16 cellular contexts compared by ENCODE assay signal in genomic region chr6:33071579-33071978, GRCh38. TPM values are rescaled to one million over a fixed set of nuclear protein-coding genes. Genes with fewer than 3 reads are reported as not detected.
DNase-seq lines count a peak whose midpoint lies in the region; ATAC-seq and TF ChIP-seq lines count a peak whose summit lies in the region.
"Had no signal": no experiment of that assay in that cellular context is flagged by ENCODE, and none has a peak within 500 bp of the region (broad histone marks: within the 10 kb centered on the region; RNA-seq: fewer than 3 reads in every experiment).

No MANE protein-coding gene starts in this region.

- no peak for TF ChIP-seq CTCF in CD4-positive, alpha-beta T cell (IDR thresholded peaks at IDR 0.05)
- TF ChIP-seq CTCF in GM06990 (IDR thresholded peaks at IDR 0.05; ENCODE audit: insufficient read depth, low read length, poor library complexity, severe bottlenecking): no peak

- peaks cover 15% of the 10 kb centered on the region for H3K36me3 ChIP-seq in GM06990 (ENCODE audit: control insufficient read depth, insufficient read depth, low read length)
- H3K36me3 ChIP-seq: cardiac muscle cell, vagina had no signal

- peak overlapping the region; percentile 1 for H3K27ac Mint-ChIP-seq in CD4-positive, alpha-beta T cell
- H3K27ac Mint-ChIP-seq in activated T-helper 2 cell treated with anti-CD3 and anti-CD28 coated beads, Interferon-gamma antibody, Interleukin-2, Interleukin-4, amounts not matched to agents 10 μg/mL and 5 μg/mL and 100 μg/mL, durations not matched to agents 14 hours and 24 hours and 36 hours: no peak overlapping the region
- H3K27ac Mint-ChIP-seq in naive thymus-derived CD8-positive, alpha-beta T cell: peak overlapping the region in 4 of 10 donors; percentile 9 to 85 (median 40)
- H3K27ac Mint-ChIP-seq: activated naive CD4-positive, alpha-beta T cell treated with anti-CD3 and anti-CD28 coated beads, Interleukin-2, amount 50 U/mL, for 24 hours; H9 had no signal

- H3K27me3 Mint-ChIP-seq in CD4-positive, alpha-beta T cell: no peaks in the 10 kb centered on the region
- no peaks in the 10 kb centered on the region for H3K27me3 Mint-ChIP-seq in activated T-helper 2 cell treated with anti-CD3 and anti-CD28 coated beads, Interferon-gamma antibody, Interleukin-2, Interleukin-4, amounts not matched to agents 10 μg/mL and 5 μg/mL and 100 μg/mL, durations not matched to agents 14 hours and 24 hours and 36 hours (ENCODE audit: low read depth)
- peaks cover 0 to 13% (median 0%) of the 10 kb centered on the region in 5 donors for H3K27me3 Mint-ChIP-seq in naive thymus-derived CD8-positive, alpha-beta T cell
- H3K27me3 Mint-ChIP-seq: activated naive CD4-positive, alpha-beta T cell treated with anti-CD3 and anti-CD28 coated beads, Interleukin-2, amount 50 U/mL, for 24 hours had no signal

- intact Hi-C loops in CD4-positive, alpha-beta T cell (cut with DNase I, micrococcal nuclease): no loop called here
- intact Hi-C loops in activated T-helper 2 cell treated with anti-CD3 and anti-CD28 coated beads, Interferon-gamma antibody, Interleukin-2, Interleukin-4, amounts not matched to agents 10 μg/mL and 5 μg/mL and 100 μg/mL, durations not matched to agents 14 hours and 24 hours and 36 hours (cut with micrococcal nuclease): no loop called here

- H3K27ac ChIP-seq in CD4-positive, alpha-beta T cell (ENCODE audit: low read depth, low read length): no peak overlapping the region
- H3K27ac ChIP-seq: cardiac muscle cell, vagina had no signal

- H3K9me3 ChIP-seq in CD4-positive, alpha-beta T cell (ENCODE audit: control insufficient read depth, low read length): no peaks in the 10 kb centered on the region
- H3K9me3 ChIP-seq: mucosa of descending colon, vagina had no signal

- peak overlapping the region; percentile 78 for H3K4me3 ChIP-seq in GM06990 (replicated peaks; ENCODE audit: low read depth, low read length)
- H3K4me3 ChIP-seq: cardiac muscle cell, mucosa of descending colon had no signal

- no peak for DNase-seq in CD4-positive, alpha-beta T cell
- DNase-seq in GM06990 (ENCODE audit: extremely low read depth, insufficient read length): no peak
- no peak for DNase-seq in activated T-helper 2 cell treated with anti-CD3 and anti-CD28 coated beads, Interferon-gamma antibody, Interleukin-2, Interleukin-4, amounts not matched to agents 10 μg/mL and 5 μg/mL and 100 μg/mL, durations not matched to agents 14 hours and 24 hours and 36 hours (ENCODE audit: low spot score)
- no peak for DNase-seq in naive thymus-derived CD8-positive, alpha-beta T cell
- no peak for DNase-seq in activated gamma-delta T cell (lab: John Stamatoyannopoulos, UW)
- DNase-seq in NCI-H1105 (lab: John Stamatoyannopoulos, UW): no peak
- DNase-seq: GDM1, H9, islet precursor cell, KG1, mucosa of descending colon, NCI-H526 had no signal

- H3K4me3 Mint-ChIP-seq in CD4-positive, alpha-beta T cell: peak overlapping the region; percentile 90
- peak overlapping the region; percentile 56 for H3K4me3 Mint-ChIP-seq in activated T-helper 2 cell treated with anti-CD3 and anti-CD28 coated beads, Interferon-gamma antibody, Interleukin-2, Interleukin-4, amounts not matched to agents 10 μg/mL and 5 μg/mL and 100 μg/mL, durations not matched to agents 14 hours and 24 hours and 36 hours (ENCODE audit: low read depth)
- H3K4me3 Mint-ChIP-seq in naive thymus-derived CD8-positive, alpha-beta T cell: peak overlapping the region in 9 of 10 donors; percentile 0 to 95 (median 47)
- H3K4me3 Mint-ChIP-seq: activated naive CD4-positive, alpha-beta T cell treated with anti-CD3 and anti-CD28 coated beads, Interleukin-2, amount 50 U/mL, for 24 hours; H9 had no signal

- CTCF ChIA-PET in CD4-positive, alpha-beta T cell (lab: Charles Lee): no interaction called here

- peaks cover 43% of the 10 kb centered on the region for H3K4me1 Mint-ChIP-seq in CD4-positive, alpha-beta T cell (ENCODE audit: low read depth)
- peaks cover 42% of the 10 kb centered on the region for H3K4me1 Mint-ChIP-seq in activated T-helper 2 cell treated with anti-CD3 and anti-CD28 coated beads, Interferon-gamma antibody, Interleukin-2, Interleukin-4, amounts not matched to agents 10 μg/mL and 5 μg/mL and 100 μg/mL, durations not matched to agents 14 hours and 24 hours and 36 hours (ENCODE audit: low read depth)
- peaks cover 13 to 60% (median 41%) of the 10 kb centered on the region in 4 donors for H3K4me1 Mint-ChIP-seq in naive thymus-derived CD8-positive, alpha-beta T cell

- peaks cover 7% of the 10 kb centered on the region for H3K9me3 Mint-ChIP-seq in CD4-positive, alpha-beta T cell
- H3K9me3 Mint-ChIP-seq in activated T-helper 2 cell treated with anti-CD3 and anti-CD28 coated beads, Interferon-gamma antibody, Interleukin-2, Interleukin-4, amounts not matched to agents 10 μg/mL and 5 μg/mL and 100 μg/mL, durations not matched to agents 14 hours and 24 hours and 36 hours: no peaks in the 10 kb centered on the region
- H3K9me3 Mint-ChIP-seq in naive thymus-derived CD8-positive, alpha-beta T cell: peaks cover 0 to 11% (median 0%) of the 10 kb centered on the region in 9 donors
- H3K9me3 Mint-ChIP-seq: activated naive CD4-positive, alpha-beta T cell treated with anti-CD3 and anti-CD28 coated beads, Interleukin-2, amount 50 U/mL, for 24 hours; H9 had no signal

- no peak for ATAC-seq in CD4-positive, alpha-beta T cell (ENCODE audit: poor library complexity)
- no peak for ATAC-seq in naive thymus-derived CD8-positive, alpha-beta T cell
- ATAC-seq in GM18511 (IDR thresholded peaks at IDR 0.05; ENCODE audit: unreplicated experiment): no peak
- ATAC-seq: mucosa of descending colon had no signal

- H3K27me3 ChIP-seq in CD4-positive, alpha-beta T cell (ENCODE audit: control insufficient read depth, insufficient read depth, low read length): no peaks in the 10 kb centered on the region
- H3K27me3 ChIP-seq in GM06990 (replicated peaks; ENCODE audit: control insufficient read depth, insufficient read depth, low read length): no peaks in the 10 kb centered on the region
- H3K27me3 ChIP-seq: cardiac muscle cell, vagina had no signal

- peaks cover 30% of the 10 kb centered on the region for H3K36me3 Mint-ChIP-seq in CD4-positive, alpha-beta T cell (ENCODE audit: low read depth)
- H3K36me3 Mint-ChIP-seq in activated T-helper 2 cell treated with anti-CD3 and anti-CD28 coated beads, Interferon-gamma antibody, Interleukin-2, Interleukin-4, amounts not matched to agents 10 μg/mL and 5 μg/mL and 100 μg/mL, durations not matched to agents 14 hours and 24 hours and 36 hours (ENCODE audit: low read depth): peaks cover 28% of the 10 kb centered on the region
- H3K36me3 Mint-ChIP-seq in naive thymus-derived CD8-positive, alpha-beta T cell: peaks cover 13 to 28% (median 24%) of the 10 kb centered on the region in 3 donors

- POLR2A ChIA-PET in CD4-positive, alpha-beta T cell (lab: Charles Lee): no interaction called here
- POLR2A ChIA-PET in naive thymus-derived CD8-positive, alpha-beta T cell (lab: Charles Lee): no interaction called here

RNA-seq across cellular contexts. Expression of gene HLA-DPA1, which starts 1.9 kb away (rescaled TPM):
- total RNA-seq in CD4-positive, alpha-beta T cell: 10 to 100 TPM; 19.4 to 19.9 TPM
- total RNA-seq in activated T-helper 2 cell treated with anti-CD3 and anti-CD28 coated beads, Interferon-gamma antibody, Interleukin-2, Interleukin-4, amounts not matched to agents 10 μg/mL and 5 μg/mL and 100 μg/mL, durations not matched to agents 14 hours and 24 hours and 36 hours: 57.1 and 58.9 TPM in 2 replicates
- total RNA-seq in naive thymus-derived CD8-positive, alpha-beta T cell: 10 to 100 TPM; 32.6 to 35.9 TPM
- polyA plus RNA-seq in naive thymus-derived CD8-positive, alpha-beta T cell: 100 to 1,000 TPM in 1 of 3 donors, 10 to 100 TPM in 2; 19.5 to 121 (median 77.1) TPM

RNA-seq across cellular contexts. Expression of gene HLA-DPB1, which starts 4.2 kb away (rescaled TPM):
- total RNA-seq in CD4-positive, alpha-beta T cell: 10 to 100 TPM; 29.0 to 31.7 TPM
- total RNA-seq in activated T-helper 2 cell treated with anti-CD3 and anti-CD28 coated beads, Interferon-gamma antibody, Interleukin-2, Interleukin-4, amounts not matched to agents 10 μg/mL and 5 μg/mL and 100 μg/mL, durations not matched to agents 14 hours and 24 hours and 36 hours: 11.8 and 12.6 TPM in 2 replicates
- total RNA-seq in naive thymus-derived CD8-positive, alpha-beta T cell: 10 to 100 TPM; 42.8 to 44.0 TPM
- 100 to 1,000 TPM in 2 of 3 donors, 10 to 100 TPM in 1; 62.2 to 228 (median 186) TPM for polyA plus RNA-seq in naive thymus-derived CD8-positive, alpha-beta T cell
